In genomic region chr12:57474862-57475261, GRCh38 we compare ENCODE assay signal across 10 cellular contexts. TPM values are rescaled to one million over a fixed set of nuclear protein-coding genes. Genes with fewer than 3 reads are reported as not detected.
DNase-seq lines count a peak whose midpoint lies in the region; ATAC-seq and TF ChIP-seq lines count a peak whose summit lies in the region.
"Had no signal": no experiment of that assay in that cellular context is flagged by ENCODE, and none has a peak within 500 bp of the region (broad histone marks: within the 10 kb centered on the region; RNA-seq: fewer than 3 reads in every experiment).

No MANE protein-coding gene starts in this region.

- POLR2A ChIA-PET in activated B cell treated with CpG ODN at 0.5 μM for 24 hours (lab: Charles Lee): interaction anchor here (1.2 to 8.3 kb wide), 4 partner anchors 12 to 45 kb away, joined by 3 to 133 read pairs (median 8); partner anchors contain the start of genes DDIT3 and GLI1

- H4K5ac ChIP-seq in H9 (ENCODE audit: insufficient read length, low read depth, low read length): no peak overlapping the region

- no peak overlapping the region for H2AK5ac ChIP-seq in H9 (ENCODE audit: insufficient read length, low read length)

- no peaks in the 10 kb centered on the region for H3K9me3 ChIP-seq in H9 (ENCODE audit: control insufficient read depth, low read depth, low read length)
- H3K9me3 ChIP-seq: mucosa of descending colon had no signal

- peaks cover 3% of the 10 kb centered on the region for H4K20me1 ChIP-seq in H9 (ENCODE audit: control insufficient read depth, insufficient read depth, insufficient read length)

- H3K27ac Mint-ChIP-seq in H9: no peak overlapping the region
- peak overlapping the region; percentile 67 for H3K27ac Mint-ChIP-seq in activated B cell treated with CpG ODN at 0.5 μM for 24 hours
- no peak overlapping the region for H3K27ac Mint-ChIP-seq in mesothelial cell of epicardium

- H4K8ac ChIP-seq in H9 (replicated peaks; ENCODE audit: insufficient read length, low read depth, low read length): no peak overlapping the region

- no peaks in the 10 kb centered on the region for H3K79me1 ChIP-seq in H9 (ENCODE audit: insufficient read depth, low read depth, low read length, poor library complexity, severe bottlenecking)

- H3K79me2 ChIP-seq in H9 (ENCODE audit: insufficient read depth, low read length): no peaks in the 10 kb centered on the region

- no peak overlapping the region for H3K14ac ChIP-seq in H9 (ENCODE audit: insufficient read depth, low read length)

- H4K91ac ChIP-seq in H9 (ENCODE audit: insufficient read length, low read depth, low read length): no peak overlapping the region

- H2BK20ac ChIP-seq in H9 (ENCODE audit: low read depth, low read length, poor library complexity, severe bottlenecking): no peak overlapping the region

- no peaks in the 10 kb centered on the region; the same call in 1 of the 2 replicates for H3K4me1 ChIP-seq in H9 (ENCODE audit: insufficient read depth, low read length)

- H3K9me3 Mint-ChIP-seq in H9: no peaks in the 10 kb centered on the region
- no peaks in the 10 kb centered on the region for H3K9me3 Mint-ChIP-seq in activated B cell treated with CpG ODN at 0.5 μM for 24 hours
- no peaks in the 10 kb centered on the region for H3K9me3 Mint-ChIP-seq in mesothelial cell of epicardium

- H3K27ac ChIP-seq in H9 (ENCODE audit: insufficient read length, low read depth, low read length): no peak overlapping the region

- DNase-seq in H9: no peak
- no peak for DNase-seq in activated B cell treated with CpG ODN at 0.5 μM for 24 hours
- no peak for DNase-seq in mesothelial cell of epicardium (ENCODE audit: low spot score in 2 of 2, unreplicated experiment in 2 of 2)
- no peak for DNase-seq in KG1 (lab: John Stamatoyannopoulos, UW)
- DNase-seq: activated gamma-delta T cell; Right ventricle myocardium superior; stimulated activated CD4-positive, alpha-beta T cell treated with anti-CD3 and anti-CD28 coated beads, Interleukin-4, amount 100 ng/mL, for 24 hours had no signal

- no peak overlapping the region for H3K9ac ChIP-seq in H9 (ENCODE audit: extremely low read depth, insufficient read length, low read length)

- TF ChIP-seq CTCF in H9 (conservative IDR thresholded peaks at IDR 0.05) (no peak), activated B cell treated with CpG ODN at 0.5 μM for 24 hours (IDR thresholded peaks at IDR 0.05) (no peak), mesothelial cell of epicardium (IDR thresholded peaks at IDR 0.05; ENCODE audit: unreplicated experiment) (no peak)

- CTCF ChIA-PET in activated B cell treated with CpG ODN at 0.5 μM for 24 hours (lab: Charles Lee): interaction anchor here (7.3 kb wide), 1 partner anchor 14 kb away, joined by 74 read pairs; the partner anchor contains the start of gene GLI1

- ATAC-seq in activated B cell treated with CpG ODN at 0.5 μM for 24 hours (ENCODE audit: low read depth) (no peak), GM19397 (IDR thresholded peaks at IDR 0.05; ENCODE audit: unreplicated experiment) (no peak), HG03095 (IDR thresholded peaks at IDR 0.05; ENCODE audit: unreplicated experiment) (no peak)

- peaks cover 15% of the 10 kb centered on the region for H3K23me2 ChIP-seq in H9 (ENCODE audit: insufficient read length, low read depth, low read length, poor library complexity, severe bottlenecking)

- peak overlapping the region in 1 of 2 experiments; percentile 80; a peak in 3 of 5 replicates for H3K4me3 Mint-ChIP-seq in H9
- peak overlapping the region; percentile 44 for H3K4me3 Mint-ChIP-seq in activated B cell treated with CpG ODN at 0.5 μM for 24 hours
- peak overlapping the region; percentile 16 for H3K4me3 Mint-ChIP-seq in mesothelial cell of epicardium

- no peak overlapping the region for H2BK120ac ChIP-seq in H9 (ENCODE audit: low read depth, low read length, poor library complexity, severe bottlenecking)

- peak overlapping the region; percentile 62 for H3K4me2 ChIP-seq in H9 (ENCODE audit: insufficient read depth, insufficient read length, low read length)

- H3K27me3 ChIP-seq in H9 (ENCODE audit: insufficient read depth, low read length): peaks cover 37% of the 10 kb centered on the region

- H2AFZ ChIP-seq in H9 (ENCODE audit: low read length): no peak overlapping the region

- no peak overlapping the region for H2BK12ac ChIP-seq in H9 (ENCODE audit: insufficient read length, low read depth, low read length)

- no peak overlapping the region for H2BK5ac ChIP-seq in H9 (ENCODE audit: insufficient read length, low read length)

- no CpG with 5 or more reads among the region's 7 CpGs for WGBS in H9 (ENCODE audit: extremely low coverage, insufficient read length, low lambda C conversion rate)

- H3K4ac ChIP-seq in H9 (ENCODE audit: low read depth, low read length): no peak overlapping the region

- no peak overlapping the region for H3K23ac ChIP-seq in H9 (ENCODE audit: insufficient read length, low read depth, low read length)

- H3K36me3 Mint-ChIP-seq in H9 (ENCODE audit: insufficient read depth in 1 of 3, low read depth in 3 of 3): no peaks in the 10 kb centered on the region; a peak in 2 of 7 replicates
- H3K36me3 Mint-ChIP-seq in activated B cell treated with CpG ODN at 0.5 μM for 24 hours (ENCODE audit: low read depth): peaks cover 39% of the 10 kb centered on the region
- H3K36me3 Mint-ChIP-seq in mesothelial cell of epicardium: no peaks in the 10 kb centered on the region

- H3K27me3 Mint-ChIP-seq in H9 (ENCODE audit: low read depth) (peaks cover 82% of the 10 kb centered on the region), activated B cell treated with CpG ODN at 0.5 μM for 24 hours (no peaks in the 10 kb centered on the region), mesothelial cell of epicardium (ENCODE audit: low read depth) (peaks cover 97% of the 10 kb centered on the region)

- no peak overlapping the region for H3K18ac ChIP-seq in H9 (ENCODE audit: insufficient read length, low read depth, low read length)

- H2BK15ac ChIP-seq in H9 (ENCODE audit: low read depth, low read length): no peak overlapping the region

- H3K56ac ChIP-seq in H9 (ENCODE audit: insufficient read length, low read depth, low read length): no peak overlapping the region

- H3T11ph ChIP-seq in H9 (ENCODE audit: low read length): no peak overlapping the region

- intact Hi-C loops in activated B cell treated with CpG ODN at 0.5 μM for 24 hours (cut with micrococcal nuclease): loop anchor here (5.0 kb wide), 2 partner anchors 277 to 372 kb away; partner anchors contain the start of genes CDK4 and CTDSP2

- H3K4me1 Mint-ChIP-seq in H9 (peaks cover 21 to 22% of the 10 kb centered on the region in 2 experiments), activated B cell treated with CpG ODN at 0.5 μM for 24 hours (peaks cover 65% of the 10 kb centered on the region), mesothelial cell of epicardium (peaks cover 23% of the 10 kb centered on the region)

RNA-seq across cellular contexts. Expression of gene ARHGAP9, which starts 4.8 kb away (rescaled TPM):
- 3.7 and 4.4 TPM in 2 replicates for total RNA-seq in H9 (2021)
- total RNA-seq in activated B cell treated with CpG ODN at 0.5 μM for 24 hours: 98.8 and 104 TPM in 2 replicates
- total RNA-seq in mesothelial cell of epicardium: 0.90 to 1.1 TPM in 2 of 3 replicates, not detected in the other

RNA-seq across cellular contexts. Expression of gene MARS1, which starts 13.0 kb away (rescaled TPM):
- total RNA-seq in H9 (2021) (352 and 368 TPM in 2 replicates), activated B cell treated with CpG ODN at 0.5 μM for 24 hours (368 and 425 TPM in 2 replicates), mesothelial cell of epicardium (163 to 192 TPM (median 177 TPM) in 3 replicates)

RNA-seq across cellular contexts. Expression of gene GLI1, which starts 15.3 kb away (rescaled TPM):
- 25.8 and 28.4 TPM in 2 replicates for total RNA-seq in H9 (2021)
- total RNA-seq in activated B cell treated with CpG ODN at 0.5 μM for 24 hours: 0.51 and 1.3 TPM in 2 replicates
- total RNA-seq in mesothelial cell of epicardium: 6.0 to 10.1 TPM (median 8.4 TPM) in 3 replicates

RNA-seq across cellular contexts. Expression of gene INHBE, which starts 19.8 kb away (rescaled TPM):
- total RNA-seq in H9 (2021) (9.6 and 10.1 TPM in 2 replicates), activated B cell treated with CpG ODN at 0.5 μM for 24 hours (0.07 and 0.29 TPM in 2 replicates), mesothelial cell of epicardium (0.09 TPM in 1 of 3 replicates, not detected in the others)
- total RNA-seq: mucosa of descending colon, Right ventricle myocardium superior had no signal

RNA-seq across cellular contexts. Expression of gene INHBC, which starts 40.3 kb away (rescaled TPM):
- total RNA-seq in H9 (2021) (not detected in 2 replicates), activated B cell treated with CpG ODN at 0.5 μM for 24 hours (0.10 TPM in 1 of 2 replicates, not detected in the other), mesothelial cell of epicardium (0.24 to 0.32 TPM (median 0.31 TPM) in 3 replicates)
- total RNA-seq: mucosa of descending colon, Right ventricle myocardium superior had no signal

Comparison
In these comparisons a context has a peak if more than half of its experiments do, and no peak if none do; other contexts are left out.
1. RNA of gene ARHGAP9, which starts 4.8 kb away (total RNA-seq): 98.8 to 104 TPM in activated B cell treated with CpG ODN at 0.5 μM for 24 hours; 3.7 to 4.4 TPM in H9 and 0.90 to 1.1 TPM in mesothelial cell of epicardium; every median in the first group is over 10 times any median in the second.